ENCODE assay signal across 2 cellular contexts in genomic region chr10:60414111-60414510, GRCh38.
TF ChIP-seq lines count a peak whose summit lies in the region.

No MANE protein-coding gene starts in this region.

TF ChIP-seq in SK-N-SH, 30 proteins besides CTCF, POLR2A, EP300 and RAD21 (continued from another document):
- TF ChIP-seq REST (IDR thresholded peaks at IDR 0.05; ENCODE audit: low read depth, low read length) = no peak
- TF ChIP-seq YY1 (IDR thresholded peaks at IDR 0.05; ENCODE audit: low read depth) = no peak
- no peak for TF ChIP-seq GABPA (IDR thresholded peaks at IDR 0.05; ENCODE audit: low read depth)

TF ChIP-seq in SK-N-SH treated with all-trans-retinoic acid at 6 μM for 48 hours, 23 proteins besides CTCF, POLR2A, EP300 and RAD21 (continued from another document):
- TF ChIP-seq ZNF565 (CRISPR knock-in tag; conservative IDR thresholded peaks at IDR 0.05; ENCODE audit: low read depth) (no peak), RARB (CRISPR knock-in tag; IDR thresholded peaks at IDR 0.05) (no peak), ZFP3 (CRISPR knock-in tag; IDR thresholded peaks at IDR 0.05) (no peak), ZC3H10 (CRISPR knock-in tag; IDR thresholded peaks at IDR 0.05) (no peak), ZNF8 (CRISPR knock-in tag; IDR thresholded peaks at IDR 0.05) (no peak), CSRNP3 (CRISPR knock-in tag; IDR thresholded peaks at IDR 0.05) (no peak)
